ENCODE assay signal across 24 cellular contexts in genomic region chr5:112303685-112304084, GRCh38.
"Had no signal": no experiment of that assay in that cellular context is flagged by ENCODE, and none has a peak within 500 bp of the region (broad histone marks: within the 10 kb centered on the region; RNA-seq: fewer than 3 reads in every experiment).

No MANE protein-coding gene starts in this region.

- H3K4me1 Mint-ChIP-seq: naive thymus-derived CD8-positive, alpha-beta T cell; nephron progenitor cell; stimulated activated effector memory CD8-positive, alpha-beta T cell treated with anti-CD3 and anti-CD28 coated beads, Interleukin-12 subunit alpha, Interleukin-12 subunit beta, amount 100 ng/mL, for 72 hours; stimulated activated naive B cell treated with anti-CD40 and anti-IgM and Interleukin-4, amounts not matched to agents 10 μg/mL and 1 μg/mL and 100 μg/mL, for 72 hours had no signal

- H3K27me3 Mint-ChIP-seq: natural killer cell treated with Interleukin-12 subunit alpha and Interleukin-12 subunit beta and Interleukin-15 and Interleukin-18, amount 100 ng/mL, for 72 hours; progenitor cell of endocrine pancreas had no signal

- H3K36me3 Mint-ChIP-seq: stimulated activated effector memory CD8-positive, alpha-beta T cell treated with anti-CD3 and anti-CD28 coated beads, Interleukin-12 subunit alpha, Interleukin-12 subunit beta, amount 100 ng/mL, for 72 hours; stimulated activated naive B cell treated with anti-CD40 and anti-IgM and Interleukin-4, amounts not matched to agents 10 μg/mL and 1 μg/mL and 100 μg/mL, for 72 hours had no signal

- H3K4me3 Mint-ChIP-seq: naive thymus-derived CD8-positive, alpha-beta T cell; natural killer cell treated with Interleukin-12 subunit alpha and Interleukin-12 subunit beta and Interleukin-15 and Interleukin-18, amount 100 ng/mL, for 72 hours; nephron progenitor cell; neural progenitor cell; stimulated activated effector memory CD8-positive, alpha-beta T cell treated with anti-CD3 and anti-CD28 coated beads, Interleukin-12 subunit alpha, Interleukin-12 subunit beta, amount 100 ng/mL, for 72 hours; stimulated activated naive B cell treated with anti-CD40 and anti-IgM and Interleukin-4, amounts not matched to agents 10 μg/mL and 1 μg/mL and 100 μg/mL, for 72 hours; stimulated activated naive CD8-positive, alpha-beta T cell treated with anti-CD3 and anti-CD28 coated beads, Interleukin-15, Interleukin-2, amounts not matched to agents 100 ng/mL and 50 ng/mL, for 24 hours had no signal

- ATAC-seq: naive thymus-derived CD8-positive, alpha-beta T cell; natural killer cell treated with Interleukin-12 subunit alpha and Interleukin-12 subunit beta and Interleukin-15 and Interleukin-18, amount 100 ng/mL, for 72 hours; psoas muscle; right lobe of liver; stimulated activated effector memory CD8-positive, alpha-beta T cell treated with anti-CD3 and anti-CD28 coated beads, Interleukin-12 subunit alpha, Interleukin-12 subunit beta, amount 100 ng/mL, for 72 hours; stimulated activated naive B cell treated with anti-CD40 and anti-IgM and Interleukin-4, amounts not matched to agents 10 μg/mL and 1 μg/mL and 100 μg/mL, for 72 hours had no signal

- DNase-seq: naive thymus-derived CD8-positive, alpha-beta T cell; nephron progenitor cell; occipital lobe; ovary; posterior cingulate gyrus; psoas muscle; right lobe of liver; sigmoid colon; small intestine; stimulated activated CD4-positive, alpha-beta T cell treated with anti-CD3 and anti-CD28 coated beads, Interleukin-15, amount 100 ng/mL, for 24 hours; stimulated activated CD4-positive, alpha-beta T cell treated with anti-CD3 and anti-CD28 coated beads, Interleukin-2, amount 100 ng/mL, for 24 hours; stimulated activated CD4-positive, alpha-beta T cell treated with anti-CD3 and anti-CD28 coated beads, Interleukin-2, amount 100 ng/mL, for 48 hours; stimulated activated CD4-positive, alpha-beta T cell treated with anti-CD3 and anti-CD28 coated beads, Interleukin-4, amount 100 ng/mL, for 24 hours; stimulated activated naive B cell treated with anti-CD40 and anti-IgM and Interleukin-4, amounts not matched to agents 10 μg/mL and 1 μg/mL and 100 μg/mL, for 72 hours; stimulated activated naive CD4-positive, alpha-beta T cell treated with Interleukin-2 at 50 U/mL for 16 hours; stomach; thyroid gland; trophoblast cell; upper lobe of left lung had no signal

- H3K27ac Mint-ChIP-seq: naive thymus-derived CD8-positive, alpha-beta T cell; natural killer cell treated with Interleukin-12 subunit alpha and Interleukin-12 subunit beta and Interleukin-15 and Interleukin-18, amount 100 ng/mL, for 72 hours; nephron progenitor cell; neural progenitor cell; progenitor cell of endocrine pancreas; stimulated activated effector memory CD8-positive, alpha-beta T cell treated with anti-CD3 and anti-CD28 coated beads, Interleukin-12 subunit alpha, Interleukin-12 subunit beta, amount 100 ng/mL, for 72 hours; stimulated activated naive B cell treated with anti-CD40 and anti-IgM and Interleukin-4, amounts not matched to agents 10 μg/mL and 1 μg/mL and 100 μg/mL, for 72 hours; stimulated activated naive CD8-positive, alpha-beta T cell treated with anti-CD3 and anti-CD28 coated beads, Interleukin-15, Interleukin-2, amounts not matched to agents 100 ng/mL and 50 ng/mL, for 24 hours had no signal
